Comparison of ENCODE assay signal across 18 cellular contexts in genomic region chr3:126621627-126622345, GRCh38. TPM values are rescaled to one million over a fixed set of nuclear protein-coding genes. Genes with fewer than 3 reads are reported as not detected.
DNase-seq lines count a peak whose midpoint lies in the region; ATAC-seq, FAIRE-seq and TF ChIP-seq lines count a peak whose summit lies in the region.
"Had no signal": no experiment of that assay in that cellular context is flagged by ENCODE, and none has a peak within 500 bp of the region (broad histone marks: within the 10 kb centered on the region; RNA-seq: fewer than 3 reads in every experiment).

No MANE protein-coding gene starts in this region.

- peak overlapping the region; percentile 69 for H3K27ac Mint-ChIP-seq in dendritic cell treated with granulocyte-macrophage colony-stimulating factor and Interleukin-4, amounts not matched to agents 40 ng/mL and 50 ng/mL, for 4 days
- H3K27ac Mint-ChIP-seq in osteocyte (ENCODE audit: unreplicated experiment) (peak overlapping the region; percentile 48), Caco-2 (ENCODE audit: unreplicated experiment) (no peak overlapping the region)
- H3K27ac Mint-ChIP-seq: activated CD4-positive, alpha-beta T cell treated with anti-CD3 and anti-CD28 coated beads for 36 hours; naive B cell; stimulated activated naive B cell treated with anti-CD40 and anti-IgM and Interleukin-4, amounts not matched to agents 10 μg/mL and 1 μg/mL and 100 μg/mL, for 72 hours had no signal

- in situ Hi-C loops in G401 (cut with HindIII; ENCODE audit: low sequenced_read_pairs) = no loop called here

- no peaks in the 10 kb centered on the region for H3K27me3 Mint-ChIP-seq in dendritic cell treated with granulocyte-macrophage colony-stimulating factor and Interleukin-4, amounts not matched to agents 40 ng/mL and 50 ng/mL, for 4 days
- H3K27me3 Mint-ChIP-seq in osteocyte (ENCODE audit: unreplicated experiment) (no peaks in the 10 kb centered on the region), Caco-2 (ENCODE audit: insufficient read depth, unreplicated experiment) (no peaks in the 10 kb centered on the region)
- H3K27me3 Mint-ChIP-seq: activated CD4-positive, alpha-beta T cell treated with anti-CD3 and anti-CD28 coated beads for 36 hours; naive B cell; stimulated activated naive B cell treated with anti-CD40 and anti-IgM and Interleukin-4, amounts not matched to agents 10 μg/mL and 1 μg/mL and 100 μg/mL, for 72 hours had no signal

- TF ChIP-seq POLR2A in testis (IDR thresholded peaks at IDR 0.05) = no peak

- intact Hi-C loops in dendritic cell treated with granulocyte-macrophage colony-stimulating factor and Interleukin-4, amounts not matched to agents 40 ng/mL and 50 ng/mL, for 4 days (cut with micrococcal nuclease) = no loop called here
- intact Hi-C loops in testis (cut with DNase I; ENCODE audit: low total_unique reads) = no loop called here
- intact Hi-C loops in Caco-2 (cut with micrococcal nuclease; ENCODE audit: unreplicated experiment) = no loop called here

- no peak for TF ChIP-seq CTCF in osteocyte (IDR thresholded peaks at IDR 0.05)
- TF ChIP-seq CTCF in D721Med (IDR thresholded peaks at IDR 0.05; ENCODE audit: insufficient read depth, missing control alignments) = no peak
- no peak for TF ChIP-seq CTCF in testis (IDR thresholded peaks at IDR 0.05)
- TF ChIP-seq CTCF in Caco-2 (IDR thresholded peaks at IDR 0.05; ENCODE audit: insufficient read depth in 1 of 2, low read depth in 1 of 2, low read length in 1 of 2, severe bottlenecking in 1 of 2, unreplicated experiment in 1 of 2) = no peak

- H3K27ac ChIP-seq in SJSA1 (peak overlapping the region; percentile 31; the same call in 1 of the 2 replicates), testis (no peak overlapping the region)
- H3K27ac ChIP-seq: HL-60, vagina had no signal

- no peaks in the 10 kb centered on the region for H3K27me3 ChIP-seq in SJSA1 (replicated peaks)
- H3K27me3 ChIP-seq in testis = no peaks in the 10 kb centered on the region
- no peaks in the 10 kb centered on the region for H3K27me3 ChIP-seq in Caco-2 (replicated peaks; ENCODE audit: control insufficient read depth, insufficient read depth, low read length)
- H3K27me3 ChIP-seq: vagina had no signal

- H3K36me3 ChIP-seq in SJSA1 = no peaks in the 10 kb centered on the region
- H3K36me3 ChIP-seq in testis (ENCODE audit: low read depth, missing control alignments) = no peaks in the 10 kb centered on the region
- no peaks in the 10 kb centered on the region for H3K36me3 ChIP-seq in Caco-2 (ENCODE audit: control insufficient read depth, insufficient read depth, low read length)

- POLR2A ChIA-PET in Caco-2 (lab: Charles Lee) = no interaction called here

- CTCF ChIA-PET in Caco-2 (lab: Charles Lee) = no interaction called here

- H3K9me3 ChIP-seq in SJSA1 (replicated peaks) = no peaks in the 10 kb centered on the region
- no peaks in the 10 kb centered on the region for H3K9me3 ChIP-seq in testis
- H3K9me3 ChIP-seq in Caco-2 = no peaks in the 10 kb centered on the region
- H3K9me3 ChIP-seq: vagina had no signal

- FAIRE-seq in D721Med (lab: Jason Lieb, UNC) = no peak

- H3K9me3 Mint-ChIP-seq in dendritic cell treated with granulocyte-macrophage colony-stimulating factor and Interleukin-4, amounts not matched to agents 40 ng/mL and 50 ng/mL, for 4 days = no peaks in the 10 kb centered on the region
- H3K9me3 Mint-ChIP-seq in osteocyte (ENCODE audit: unreplicated experiment) (peaks cover 4% of the 10 kb centered on the region), Caco-2 (ENCODE audit: unreplicated experiment) (no peaks in the 10 kb centered on the region)
- H3K9me3 Mint-ChIP-seq: naive B cell; stimulated activated naive B cell treated with anti-CD40 and anti-IgM and Interleukin-4, amounts not matched to agents 10 μg/mL and 1 μg/mL and 100 μg/mL, for 72 hours had no signal

- WGBS in testis, 2 donors = 91 to 93% methylated on average over 2 of the region's 2 CpGs

- H3K4me3 ChIP-seq in SJSA1 (no peak overlapping the region), testis (no peak overlapping the region), Caco-2 (ENCODE audit: low read depth, low read length) (no peak overlapping the region)
- H3K4me3 ChIP-seq: vagina had no signal

- BruUV-seq in Caco-2 (replicated peaks; lab: Mats Ljungman, UMichigan) = no TSS peak

- no peak overlapping the region for H3K4me3 Mint-ChIP-seq in dendritic cell treated with granulocyte-macrophage colony-stimulating factor and Interleukin-4, amounts not matched to agents 40 ng/mL and 50 ng/mL, for 4 days
- H3K4me3 Mint-ChIP-seq in osteocyte (ENCODE audit: unreplicated experiment) (no peak overlapping the region), Caco-2 (ENCODE audit: unreplicated experiment) (no peak overlapping the region)
- H3K4me3 Mint-ChIP-seq: activated CD4-positive, alpha-beta T cell treated with anti-CD3 and anti-CD28 coated beads for 36 hours; naive B cell; stimulated activated naive B cell treated with anti-CD40 and anti-IgM and Interleukin-4, amounts not matched to agents 10 μg/mL and 1 μg/mL and 100 μg/mL, for 72 hours had no signal

- ATAC-seq in GM19324 (IDR thresholded peaks at IDR 0.05; ENCODE audit: low FRiP score, unreplicated experiment) = no peak
- ATAC-seq: activated CD4-positive, alpha-beta T cell treated with anti-CD3 and anti-CD28 coated beads for 36 hours; stimulated activated naive B cell treated with anti-CD40 and anti-IgM and Interleukin-4, amounts not matched to agents 10 μg/mL and 1 μg/mL and 100 μg/mL, for 72 hours had no signal

- H3K4me1 ChIP-seq in SJSA1 (replicated peaks) (peaks cover 32% of the 10 kb centered on the region), testis (no peaks in the 10 kb centered on the region), Caco-2 (no peaks in the 10 kb centered on the region)
- H3K4me1 ChIP-seq: vagina had no signal

- DNase-seq in G401 (ENCODE audit: low spot score) (peak; percentile 55), SJSA1 (ENCODE audit: low read depth in 1 of 2, low spot score in 2 of 2) (peak in 1 of 2 experiments; percentile 23), osteocyte (ENCODE audit: extremely low spot score, unreplicated experiment) (no peak), D721Med (ENCODE audit: insufficient read length, low spot score) (no peak), testis (no peak), Caco-2 (no peak)
- DNase-seq: activated CD4-positive, alpha-beta T cell treated with anti-CD3 and anti-CD28 coated beads for 36 hours; effector CD4-positive, alpha-beta T cell; MM.1S; naive B cell; NCI-H2107; retina; stimulated activated CD4-positive, alpha-beta T cell treated with anti-CD3 and anti-CD28 coated beads, Interleukin-4, amount 100 ng/mL, for 4 hours; stimulated activated naive B cell treated with anti-CD40 and anti-IgM and Interleukin-4, amounts not matched to agents 10 μg/mL and 1 μg/mL and 100 μg/mL, for 72 hours had no signal

- H3K4me1 Mint-ChIP-seq in dendritic cell treated with granulocyte-macrophage colony-stimulating factor and Interleukin-4, amounts not matched to agents 40 ng/mL and 50 ng/mL, for 4 days (ENCODE audit: low read depth) = peaks cover 47% of the 10 kb centered on the region
- H3K4me1 Mint-ChIP-seq in osteocyte (ENCODE audit: unreplicated experiment) = peaks cover 73% of the 10 kb centered on the region
- no peaks in the 10 kb centered on the region for H3K4me1 Mint-ChIP-seq in Caco-2 (ENCODE audit: low read depth, unreplicated experiment)
- H3K4me1 Mint-ChIP-seq: naive B cell; stimulated activated naive B cell treated with anti-CD40 and anti-IgM and Interleukin-4, amounts not matched to agents 10 μg/mL and 1 μg/mL and 100 μg/mL, for 72 hours had no signal

- no peaks in the 10 kb centered on the region for H3K36me3 Mint-ChIP-seq in dendritic cell treated with granulocyte-macrophage colony-stimulating factor and Interleukin-4, amounts not matched to agents 40 ng/mL and 50 ng/mL, for 4 days (ENCODE audit: low read depth)
- H3K36me3 Mint-ChIP-seq in osteocyte (ENCODE audit: unreplicated experiment) (peaks cover 28% of the 10 kb centered on the region), Caco-2 (ENCODE audit: insufficient read depth, unreplicated experiment) (no peaks in the 10 kb centered on the region)
- H3K36me3 Mint-ChIP-seq: naive B cell had no signal

RNA-seq across cellular contexts. Expression of gene TXNRD3, which starts 33.1 kb away (rescaled TPM):
- 13.2 and 21.5 TPM in 2 replicates for total RNA-seq in G401 (2014; rRNA removed; shearing (Covaris generic))
- 6.0 and 7.4 TPM in 2 replicates for total RNA-seq in SJSA1 (2014; rRNA removed; shearing (Covaris generic))
- total RNA-seq in osteocyte (16.9 and 17.6 TPM in 2 replicates), testis (10 to 100 TPM; 25.7 to 34.3 TPM), Caco-2 (2022) (11.1 and 11.4 TPM in 2 replicates)
- polyA plus RNA-seq in testis (ENCODE audit: insufficient read depth, low read depth, low replicate concordance) = 67.9 TPM
